ENCODE assay signal across 8 cellular contexts in the genomic region with DNA sequence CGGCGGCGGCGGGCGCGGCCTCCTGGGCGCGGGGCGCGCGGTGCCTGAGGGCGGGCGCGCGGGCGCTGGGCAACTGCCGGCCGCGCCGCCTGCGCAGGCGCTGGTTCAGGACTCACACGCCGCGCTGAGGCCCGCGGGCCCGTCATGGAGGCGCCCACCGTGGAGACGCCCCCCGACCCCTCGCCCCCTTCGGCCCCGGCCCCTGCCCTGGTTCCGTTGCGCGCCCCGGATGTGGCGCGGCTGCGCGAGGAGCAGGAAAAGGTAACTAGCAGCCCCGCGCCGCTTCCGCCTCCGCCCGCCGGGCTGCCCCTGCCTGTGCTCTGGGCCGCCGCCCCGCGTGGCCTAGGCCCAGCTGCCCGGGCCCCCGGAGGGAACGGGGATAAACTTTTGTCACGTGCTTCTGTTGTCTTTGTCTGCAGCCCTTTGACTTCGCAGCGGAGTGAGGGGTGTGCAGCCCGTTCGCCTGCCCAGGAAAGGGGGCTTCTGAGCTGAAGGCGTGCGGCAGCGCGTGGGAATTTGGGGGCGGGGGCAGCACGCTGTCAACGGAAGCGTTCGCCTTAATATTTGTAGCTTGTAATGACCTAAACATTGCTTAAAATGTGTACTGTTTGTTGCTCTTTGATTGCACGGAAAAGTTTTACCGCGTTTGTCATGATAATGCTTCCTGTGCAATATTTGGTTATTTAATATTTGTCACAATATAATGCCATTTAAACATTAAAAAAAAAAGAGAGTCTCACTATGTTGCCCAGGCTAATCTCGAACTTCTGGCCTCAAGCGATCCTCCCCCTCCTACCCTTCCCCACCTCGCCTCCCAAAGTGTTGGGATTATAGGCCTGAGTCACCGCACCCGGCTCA. TPM values are rescaled to one million over a fixed set of nuclear protein-coding genes. Genes with fewer than 3 reads are reported as not detected.
DNase-seq lines count a peak whose midpoint lies in the region; ATAC-seq and TF ChIP-seq lines count a peak whose summit lies in the region.

No MANE protein-coding gene starts in this region.

- BruUV-seq in Caco-2 (replicated peaks; lab: Mats Ljungman, UMichigan) = no TSS peak

- TF ChIP-seq CTCF in Caco-2 (IDR thresholded peaks at IDR 0.05; ENCODE audit: insufficient read depth in 1 of 2, low read depth in 1 of 2, low read length in 1 of 2, severe bottlenecking in 1 of 2, unreplicated experiment in 1 of 2) = no peak
- TF ChIP-seq CTCF in RWPE1 (conservative IDR thresholded peaks at IDR 0.05; ENCODE audit: low read depth) = no peak
- TF ChIP-seq CTCF in gastroesophageal sphincter (IDR thresholded peaks at IDR 0.05) = no peak
- no peak for TF ChIP-seq CTCF in osteocyte (IDR thresholded peaks at IDR 0.05)
- TF ChIP-seq CTCF in tibial nerve (IDR thresholded peaks at IDR 0.05) = no peak

- H3K27me3 ChIP-seq in Caco-2 (replicated peaks; ENCODE audit: control insufficient read depth, insufficient read depth, low read length) = no peaks in the 10 kb centered on the region
- no peaks in the 10 kb centered on the region for H3K27me3 ChIP-seq in gastroesophageal sphincter
- H3K27me3 ChIP-seq in tibial nerve = no peaks in the 10 kb centered on the region

- whole genome bisulfite sequencing in gastroesophageal sphincter (ENCODE audit: low coverage in 1 of 2), 2 donors = 3 to 6% methylated on average over 14 to 16 of the region's 79 CpGs
- WGBS in tibial nerve, 2 donors = 3% methylated on average over 44 to 50 of the region's 79 CpGs

- peaks cover 10% of the 10 kb centered on the region for H3K4me1 ChIP-seq in Caco-2
- H3K4me1 ChIP-seq in gastroesophageal sphincter = peaks cover 0 to 61% (median 9%) of the 10 kb centered on the region in 3 donors
- H3K4me1 ChIP-seq in tibial nerve = peaks cover 0 to 54% (median 14%) of the 10 kb centered on the region in 4 donors

- no peaks in the 10 kb centered on the region for H3K36me3 ChIP-seq in Caco-2 (ENCODE audit: control insufficient read depth, insufficient read depth, low read length)
- no peaks in the 10 kb centered on the region for H3K36me3 ChIP-seq in gastroesophageal sphincter
- H3K36me3 ChIP-seq in tibial nerve = no peaks in the 10 kb centered on the region

- H3K36me3 Mint-ChIP-seq in Caco-2 (ENCODE audit: insufficient read depth, unreplicated experiment) = peaks cover 6% of the 10 kb centered on the region
- no peaks in the 10 kb centered on the region for H3K36me3 Mint-ChIP-seq in osteocyte (ENCODE audit: unreplicated experiment)

- CTCF ChIA-PET in Caco-2 (lab: Charles Lee) = no interaction called here
- CTCF ChIA-PET in RWPE1 (lab: Yijun Ruan, JAX) = interaction anchor here (0.7 kb wide), 1 partner anchor 37 kb away, joined by 3 read pairs; no protein-coding TSS in a partner anchor

- peaks cover 14% of the 10 kb centered on the region for H3K4me1 Mint-ChIP-seq in Caco-2 (ENCODE audit: low read depth, unreplicated experiment)
- peaks cover 33% of the 10 kb centered on the region for H3K4me1 Mint-ChIP-seq in osteocyte (ENCODE audit: unreplicated experiment)

- POLR2A ChIA-PET in Caco-2 (lab: Charles Lee) = interaction anchor here (0.7 to 1.5 kb wide), 4 partner anchors 21 to 708 kb away, joined by 4 to 7 read pairs (median 4); partner anchors contain the start of gene POP4
- POLR2A ChIA-PET in RWPE1 (lab: Yijun Ruan, JAX; ENCODE audit: low non-redundant PET) = interaction anchor here (0.6 to 0.7 kb wide), 2 partner anchors 59 to 182 kb away, joined by 3 to 7 read pairs; no protein-coding TSS in a partner anchor

- intact Hi-C loops in Caco-2 (cut with micrococcal nuclease; ENCODE audit: unreplicated experiment) = loop anchor here (5.0 kb wide), 1 partner anchor 335 kb away; the partner anchor contains the start of gene POP4

- peak overlapping the region; percentile 92 for H3K27ac Mint-ChIP-seq in Caco-2 (ENCODE audit: unreplicated experiment)
- peak overlapping the region; percentile 65 for H3K27ac Mint-ChIP-seq in osteocyte (ENCODE audit: unreplicated experiment)

- TF ChIP-seq EP300 in gastroesophageal sphincter (IDR thresholded peaks at IDR 0.05) (no peak), tibial nerve (IDR thresholded peaks at IDR 0.05) (no peak)

- H3K4me3 Mint-ChIP-seq in Caco-2 (ENCODE audit: unreplicated experiment) (peak overlapping the region; percentile 98), osteocyte (ENCODE audit: unreplicated experiment) (peak overlapping the region; percentile 92)

- H3K4me3 ChIP-seq in Caco-2 (ENCODE audit: low read depth, low read length) = peak overlapping the region; percentile 56
- H3K4me3 ChIP-seq in gastroesophageal sphincter = peak overlapping the region; percentile 70 to 87
- peak overlapping the region; percentile 49 to 89 (median 76) for H3K4me3 ChIP-seq in tibial nerve

- H3K9me3 Mint-ChIP-seq in Caco-2 (ENCODE audit: unreplicated experiment) = peaks cover 1% of the 10 kb centered on the region
- no peaks in the 10 kb centered on the region for H3K9me3 Mint-ChIP-seq in osteocyte (ENCODE audit: unreplicated experiment)

- TF ChIP-seq POLR2A in gastroesophageal sphincter (IDR thresholded peaks at IDR 0.05) (no peak), tibial nerve (IDR thresholded peaks at IDR 0.05) (no peak)

- ATAC-seq in GM21381 (IDR thresholded peaks at IDR 0.05; ENCODE audit: unreplicated experiment) (peak; percentile 78), gastroesophageal sphincter (peak; percentile 81)

- peak; percentile 62 to 74 for DNase-seq in Caco-2
- peak in 54 of 76 experiments; percentile 22 to 92 (median 56) for DNase-seq in HUDEP-2 (lab: John Stamatoyannopoulos, UW; ENCODE audit: unreplicated experiment in 76 of 76)
- DNase-seq in RWPE1 (ENCODE audit: low spot score) = peak; percentile 43
- DNase-seq in activated effector memory CD4-positive, alpha-beta T cell treated with anti-CD3 and anti-CD28 coated beads, Interleukin-2, amount 50 U/mL, for 16 hours = peak; percentile 91
- DNase-seq in osteocyte (ENCODE audit: extremely low spot score, unreplicated experiment) = no peak
- DNase-seq in tibial nerve (ENCODE audit: low spot score in 2 of 2) = peak in 1 of 2 donors; percentile 25

- H3K27me3 Mint-ChIP-seq in Caco-2 (ENCODE audit: insufficient read depth, unreplicated experiment) (no peaks in the 10 kb centered on the region), osteocyte (ENCODE audit: unreplicated experiment) (no peaks in the 10 kb centered on the region)

- H3K27ac ChIP-seq in RWPE1 (peak overlapping the region; percentile 78), gastroesophageal sphincter (peak overlapping the region; percentile 12 to 86 (median 86)), tibial nerve (peak overlapping the region; percentile 44 to 87 (median 78))

- no peaks in the 10 kb centered on the region for H3K9me3 ChIP-seq in Caco-2
- no peaks in the 10 kb centered on the region for H3K9me3 ChIP-seq in gastroesophageal sphincter
- H3K9me3 ChIP-seq in tibial nerve = no peaks in the 10 kb centered on the region

RNA-seq across cellular contexts. Expression of gene URI1, which starts 0.6 kb away (rescaled TPM):
- 53.9 and 59.5 TPM in 2 replicates for total RNA-seq in Caco-2 (2022)
- total RNA-seq in gastroesophageal sphincter = 10 to 100 TPM; 65.0 to 84.4 (median 71.9) TPM
- total RNA-seq in osteocyte = 43.7 and 45.1 TPM in 2 replicates
- total RNA-seq in tibial nerve = 10 to 100 TPM; 43.8 to 67.8 (median 59.1) TPM
